In genomic region chr20:9955646-9956045, GRCh38 we compare ENCODE assay signal across 28 cellular contexts.
A peak's percentile ranks its signal among the peaks of the same experiment; 100 is the strongest.
DNase-seq lines count a peak whose midpoint lies in the region; ATAC-seq and TF ChIP-seq lines count a peak whose summit lies in the region.
"Had no signal": no experiment of that assay in that cellular context is flagged by ENCODE, and none has a peak within 500 bp of the region (broad histone marks: within the 10 kb centered on the region; RNA-seq: fewer than 3 reads in every experiment).

No MANE protein-coding gene starts in this region.

- no peak overlapping the region for H3K4me3 ChIP-seq in epithelial cell of esophagus (ENCODE audit: low read length)
- H3K4me3 ChIP-seq: adrenal gland, lung, pancreas, right lobe of liver, SK-N-MC had no signal

- ATAC-seq in GM21723 (IDR thresholded peaks at IDR 0.05; ENCODE audit: unreplicated experiment) (no peak), HG03095 (IDR thresholded peaks at IDR 0.05; ENCODE audit: unreplicated experiment) (no peak), GM21528 (IDR thresholded peaks at IDR 0.05; ENCODE audit: low FRiP score, unreplicated experiment) (no peak), Right ventricle myocardium superior (ENCODE audit: poor library complexity) (no peak)
- ATAC-seq: pancreas, right lobe of liver had no signal

- no peak for TF ChIP-seq CTCF in epithelial cell of esophagus (IDR thresholded peaks at IDR 0.05; ENCODE audit: insufficient read depth, low read depth, low read length, missing control alignments)

- DNase-seq in NOMO-1 treated with DMSO at 0.1 percent for 48 hours (lab: John Stamatoyannopoulos, UW; ENCODE audit: unreplicated experiment) (peak; percentile 7), NOMO-1 treated with dmso at 0.1 percent for 144 hours (lab: John Stamatoyannopoulos, UW; ENCODE audit: unreplicated experiment) (no peak), RKO (ENCODE audit: low spot score) (peak; percentile 68), epithelial cell of esophagus (ENCODE audit: low read depth) (peak; percentile 64), Right ventricle myocardium superior (no peak)
- DNase-seq: 8988T; activated CD4-positive, alpha-beta T cell treated with anti-CD3 and anti-CD28 coated beads for 4 hours; activated T-cell treated with anti-CD3 and anti-CD28 coated beads, Interleukin-2, amount 50 U/mL, for 24 hours; adrenal gland; CD8-positive, alpha-beta memory T cell; cortex of kidney; DMS53; endodermal cell; H9; kidney glomerular epithelial cell; MM.1S; NCI-H146; NCI-H510A treated with DMSO at 0.1 percent for 48 hours; nephron progenitor cell; pancreas; right lobe of liver; stimulated activated CD4-positive, alpha-beta T cell treated with anti-CD3 and anti-CD28 coated beads, Interleukin-4, amount 100 ng/mL, for 4 hours; stimulated activated naive CD4-positive, alpha-beta T cell treated with Interleukin-2 at 50 U/mL for 16 hours had no signal

- intact Hi-C loops in Right ventricle myocardium superior (cut with DNase I) = no loop called here

Comparison
In these comparisons a context has a peak if more than half of its experiments do, and no peak if none do; other contexts are left out.
1. DNase-seq: peak in NOMO-1 treated with DMSO at 0.1 percent for 48 hours (single experiment), RKO (single experiment) and epithelial cell of esophagus (single experiment); none in NOMO-1 treated with dmso at 0.1 percent for 144 hours (single experiment) and Right ventricle myocardium superior (single experiment).